ENCODE assay signal across 8 cellular contexts in the genomic region with DNA sequence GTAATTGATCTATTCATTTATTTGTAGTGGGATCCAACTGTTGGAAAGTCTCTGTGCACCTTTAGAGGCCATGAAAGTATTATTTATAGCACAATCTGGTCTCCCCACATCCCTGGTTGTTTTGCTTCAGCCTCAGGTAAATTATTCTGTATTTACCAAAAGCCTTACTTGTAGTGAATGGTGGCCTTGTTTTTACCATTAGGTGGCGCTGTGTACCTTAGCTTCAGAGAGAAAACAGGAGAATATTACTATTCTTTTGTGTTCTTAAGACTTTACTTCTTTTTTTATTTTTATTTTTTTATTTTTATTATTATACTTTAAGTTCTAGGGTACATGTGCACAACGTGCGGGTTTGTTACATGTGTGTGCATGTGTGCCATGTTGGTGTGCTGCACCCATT. TPM values are rescaled to one million over a fixed set of nuclear protein-coding genes. Genes with fewer than 3 reads are reported as not detected.
A peak's percentile ranks its signal among the peaks of the same experiment; 100 is the strongest.
DNase-seq lines count a peak whose midpoint lies in the region; ATAC-seq and TF ChIP-seq lines count a peak whose summit lies in the region.

No MANE protein-coding gene starts in this region.

- no CpG with 5 or more reads among the region's 3 CpGs for WGBS in iPS DF 6.9 (ENCODE audit: insufficient coverage, insufficient read length)
- 56 to 68% (median 62%) methylated on average over 3 of the region's 3 CpGs for WGBS in stomach, 5 donors

- DNase-seq in CD14-positive monocyte (ENCODE audit: low spot score) (no peak), GM12864 (ENCODE audit: low read depth) (peak; percentile 12), NCI-H2196 treated with DMSO at 0.1 percent for 48 hours (lab: John Stamatoyannopoulos, UW; ENCODE audit: unreplicated experiment) (peak; percentile 47), amniotic stem cell (lab: John Stamatoyannopoulos, UW) (peak; percentile 6), iPS DF 6.9 (ENCODE audit: low read depth, low spot score) (peak; percentile 37), stomach (peak; percentile 43), DMS114 treated with DMSO at 0.1 percent for 48 hours (lab: John Stamatoyannopoulos, UW; ENCODE audit: unreplicated experiment) (no peak)

- no peaks in the 10 kb centered on the region for H3K4me1 ChIP-seq in iPS DF 6.9 (ENCODE audit: control insufficient read depth, insufficient read depth, low read length)
- H3K4me1 ChIP-seq in stomach = peaks cover 6 to 18% (median 12%) of the 10 kb centered on the region in 4 donors

- peaks cover 2% of the 10 kb centered on the region for H3K4me1 Mint-ChIP-seq in CD14-positive monocyte

- H3K4me3 Mint-ChIP-seq in CD14-positive monocyte = no peak overlapping the region

- ATAC-seq in GM19328 (IDR thresholded peaks at IDR 0.05; ENCODE audit: unreplicated experiment) = no peak

- no peak for TF ChIP-seq POLR2A in stomach (IDR thresholded peaks at IDR 0.05)

- H3K27ac Mint-ChIP-seq in CD14-positive monocyte = no peak overlapping the region

- H3K9me3 Mint-ChIP-seq in CD14-positive monocyte = peaks cover 0 to 6% (median 0%) of the 10 kb centered on the region in 7 donors

- H3K27me3 ChIP-seq in iPS DF 6.9 (ENCODE audit: control insufficient read depth, insufficient read depth, low read length) (no peaks in the 10 kb centered on the region), stomach (no peaks in the 10 kb centered on the region)

- no peak overlapping the region for H3K27ac ChIP-seq in iPS DF 6.9 (ENCODE audit: low read length)
- no peak overlapping the region for H3K27ac ChIP-seq in stomach

- H3K27me3 Mint-ChIP-seq in CD14-positive monocyte (ENCODE audit: low read depth in 3 of 3) = no peaks in the 10 kb centered on the region

- TF ChIP-seq EP300 in stomach (IDR thresholded peaks at IDR 0.05) = no peak

- intact Hi-C loops in CD14-positive monocyte (cut with micrococcal nuclease) = no loop called here
- intact Hi-C loops in stomach (cut with DNase I; ENCODE audit: low total_unique reads) = no loop called here

- H3K9me3 ChIP-seq in iPS DF 6.9 (ENCODE audit: control insufficient read depth, insufficient read depth, low read length) (no peaks in the 10 kb centered on the region), stomach (no peaks in the 10 kb centered on the region)

- H3K4me3 ChIP-seq in GM12864 (ENCODE audit: low read depth, low read length) (no peak overlapping the region), iPS DF 6.9 (ENCODE audit: low read length) (no peak overlapping the region), stomach (no peak overlapping the region)

- H3K36me3 ChIP-seq in iPS DF 6.9 (ENCODE audit: control insufficient read depth, insufficient read depth, low read length) (no peaks in the 10 kb centered on the region), stomach (peaks cover 0 to 6% (median 0%) of the 10 kb centered on the region in 4 donors)

- peaks cover 28 to 34% of the 10 kb centered on the region in 2 donors for H3K36me3 Mint-ChIP-seq in CD14-positive monocyte

- peak; percentile 83 for TF ChIP-seq CTCF in CD14-positive monocyte (IDR thresholded peaks at IDR 0.05)
- TF ChIP-seq CTCF in GM12864 (IDR thresholded peaks at IDR 0.05; ENCODE audit: low read depth, low read length, missing control alignments) = peak; percentile 62
- peak in 5 of 7 experiments; percentile 41 to 77 (median 60) for TF ChIP-seq CTCF in stomach (IDR thresholded peaks at IDR 0.05)

RNA-seq across cellular contexts. Expression of a gene that starts 23.7 kb away (rescaled TPM):
- polyA plus RNA-seq in CD14-positive monocyte = 1 to 10 TPM; 3.9 to 6.1 TPM
- 10 to 100 TPM in 3 of 5 donors, 1 to 10 TPM in 1, not detected in 1; 2.7 to 38.5 (median 18.1) TPM for total RNA-seq in stomach
- polyA plus RNA-seq in stomach = 10 to 100 TPM in 2 of 3 donors, 1 to 10 TPM in 1; 7.3 to 21.5 (median 14.6) TPM

RNA-seq across cellular contexts. Expression of a gene that starts 53.8 kb away (rescaled TPM):
- 10 to 100 TPM in 1 of 2 donors, 1 to 10 TPM in 1; 9.6 to 11.1 TPM for polyA plus RNA-seq in CD14-positive monocyte
- 10 to 100 TPM; 23.2 to 40.3 (median 24.5) TPM for total RNA-seq in stomach
- polyA plus RNA-seq in stomach = 10 to 100 TPM in 2 of 3 donors, 1 to 10 TPM in 1; 4.9 to 12.5 (median 12.4) TPM

Comparison
In these comparisons a context has a peak if more than half of its experiments do, and no peak if none do; other contexts are left out.
1. DNase-seq: peak in GM12864 (single experiment), NCI-H2196 treated with DMSO at 0.1 percent for 48 hours (single experiment), amniotic stem cell (single experiment), iPS DF 6.9 (single experiment) and stomach (single experiment); none in CD14-positive monocyte (single experiment) and DMS114 treated with DMSO at 0.1 percent for 48 hours (single experiment).
2. Peak in every context shown above with its lines, with median percentiles within 50 percentile points of each other: CTCF ChIP-seq.